ENCODE assay signal across 22 cellular contexts in the genomic region with DNA sequence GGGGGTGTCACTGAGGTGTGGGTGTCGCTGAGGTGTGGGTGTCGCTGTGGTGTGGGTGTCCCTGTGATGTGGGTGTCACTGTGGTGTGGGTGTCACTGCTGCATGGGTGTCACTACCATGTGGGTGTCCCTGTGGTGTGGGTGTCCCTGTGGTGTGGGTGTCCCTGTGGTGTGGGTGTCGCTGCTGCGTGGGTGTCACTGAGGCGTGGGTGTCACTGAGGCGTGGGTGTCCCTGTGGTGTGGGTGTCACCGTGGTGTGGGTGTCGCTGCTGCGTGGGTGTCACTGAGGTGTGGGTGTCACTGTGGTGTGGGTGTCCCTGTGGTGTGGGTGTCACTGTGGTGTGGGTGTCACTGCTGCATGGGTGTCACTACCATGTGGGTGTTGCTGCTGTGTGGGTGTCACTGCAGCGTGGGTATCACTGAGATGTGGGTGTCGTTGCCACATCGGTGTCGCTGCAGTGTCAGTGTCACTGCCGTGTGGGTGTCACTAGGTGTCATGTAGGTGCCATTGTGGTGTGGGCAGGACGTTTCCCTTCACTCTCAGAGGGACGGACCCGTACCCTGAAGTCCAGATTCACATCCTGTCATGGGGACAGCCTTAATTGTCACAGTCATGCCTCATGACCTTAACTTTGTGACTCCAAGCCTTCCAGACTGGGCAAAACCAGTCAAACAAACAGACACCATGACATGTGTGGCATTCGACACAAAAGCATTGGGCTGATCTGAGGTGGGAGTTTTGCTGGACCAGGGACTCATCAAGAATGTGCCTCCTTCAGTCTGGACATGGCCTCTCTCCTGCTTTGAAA. TPM values are rescaled to one million over a fixed set of nuclear protein-coding genes. Genes with fewer than 3 reads are reported as not detected.
A peak's percentile ranks its signal among the peaks of the same experiment; 100 is the strongest.
DNase-seq lines count a peak whose midpoint lies in the region; ATAC-seq and TF ChIP-seq lines count a peak whose summit lies in the region.
"Had no signal": no experiment of that assay in that cellular context is flagged by ENCODE, and none has a peak within 500 bp of the region (broad histone marks: within the 10 kb centered on the region; RNA-seq: fewer than 3 reads in every experiment).

No MANE protein-coding gene starts in this region.

- no peak overlapping the region for H3K27ac ChIP-seq in prostate gland
- H3K27ac ChIP-seq: C4-2B, ovary, Peyer's patch, right lobe of liver, SJSA1 had no signal

- no peak overlapping the region for H3K4me3 Mint-ChIP-seq in activated naive CD4-positive, alpha-beta T cell treated with anti-CD3 and anti-CD28 coated beads, Interleukin-2, amount 50 U/mL, for 24 hours
- H3K4me3 Mint-ChIP-seq in T-helper 17 cell (peak overlapping the region; percentile 39), mesothelial cell of epicardium (no peak overlapping the region)
- H3K4me3 Mint-ChIP-seq in stimulated activated naive CD8-positive, alpha-beta T cell treated with anti-CD3 and anti-CD28 coated beads, Interleukin-15, Interleukin-2, amounts not matched to agents 100 ng/mL and 50 ng/mL, for 24 hours, result peak overlapping the region; percentile 43
- H3K4me3 Mint-ChIP-seq: H9 had no signal

- DNase-seq in activated naive CD4-positive, alpha-beta T cell (lab: John Stamatoyannopoulos, UW), result no peak
- DNase-seq in T-helper 17 cell (no peak), iPS-NIHi7 (ENCODE audit: extremely low spot score) (peak; percentile 1), prostate gland (ENCODE audit: low spot score) (no peak), NAMALWA (ENCODE audit: low spot score) (no peak), mesothelial cell of epicardium (ENCODE audit: low spot score in 2 of 2, unreplicated experiment in 2 of 2) (no peak)
- DNase-seq: activated CD4-positive, alpha-beta T cell treated with anti-CD3 and anti-CD28 coated beads for 48 hours; DMS 273 treated with DMSO at 0.1 percent for 48 hours; H9; kidney glomerular epithelial cell; NCI-H1436 treated with DMSO at 0.1 percent for 48 hours; NCI-H524; ovary; Peyer's patch; right lobe of liver; substantia nigra; T-helper 1 cell had no signal

- peaks cover 15% of the 10 kb centered on the region for H3K4me1 Mint-ChIP-seq in activated naive CD4-positive, alpha-beta T cell treated with anti-CD3 and anti-CD28 coated beads, Interleukin-2, amount 50 U/mL, for 24 hours
- H3K4me1 Mint-ChIP-seq in T-helper 17 cell (peaks cover 4% of the 10 kb centered on the region), mesothelial cell of epicardium (peaks cover 5% of the 10 kb centered on the region)
- H3K4me1 Mint-ChIP-seq in stimulated activated naive CD8-positive, alpha-beta T cell treated with anti-CD3 and anti-CD28 coated beads, Interleukin-15, Interleukin-2, amounts not matched to agents 100 ng/mL and 50 ng/mL, for 24 hours (ENCODE audit: low read depth), result peaks cover 18% of the 10 kb centered on the region

- H3K4me3 ChIP-seq in prostate gland, result no peak overlapping the region
- H3K4me3 ChIP-seq: ovary, Peyer's patch, right lobe of liver, SJSA1 had no signal

- no peak for ATAC-seq in T-helper 17 cell

- TF ChIP-seq POLR2A in prostate gland (IDR thresholded peaks at IDR 0.05), result no peak

- WGBS in prostate gland, result 74% methylated on average over 18 of the region's 18 CpGs

- no peaks in the 10 kb centered on the region for H3K4me1 ChIP-seq in prostate gland (replicated peaks)
- H3K4me1 ChIP-seq: right lobe of liver, SJSA1 had no signal

- no peaks in the 10 kb centered on the region for H3K36me3 Mint-ChIP-seq in activated naive CD4-positive, alpha-beta T cell treated with anti-CD3 and anti-CD28 coated beads, Interleukin-2, amount 50 U/mL, for 24 hours
- H3K36me3 Mint-ChIP-seq in T-helper 17 cell (ENCODE audit: low read depth), result peaks cover 2% of the 10 kb centered on the region
- peaks cover 4% of the 10 kb centered on the region for H3K36me3 Mint-ChIP-seq in stimulated activated naive CD8-positive, alpha-beta T cell treated with anti-CD3 and anti-CD28 coated beads, Interleukin-15, Interleukin-2, amounts not matched to agents 100 ng/mL and 50 ng/mL, for 24 hours (ENCODE audit: low read depth)
- H3K36me3 Mint-ChIP-seq in mesothelial cell of epicardium, result no peaks in the 10 kb centered on the region

- peak overlapping the region; percentile 70 for H3K27ac Mint-ChIP-seq in activated naive CD4-positive, alpha-beta T cell treated with anti-CD3 and anti-CD28 coated beads, Interleukin-2, amount 50 U/mL, for 24 hours
- H3K27ac Mint-ChIP-seq in T-helper 17 cell (no peak overlapping the region), mesothelial cell of epicardium (no peak overlapping the region)
- peak overlapping the region; percentile 93 for H3K27ac Mint-ChIP-seq in stimulated activated naive CD8-positive, alpha-beta T cell treated with anti-CD3 and anti-CD28 coated beads, Interleukin-15, Interleukin-2, amounts not matched to agents 100 ng/mL and 50 ng/mL, for 24 hours
- H3K27ac Mint-ChIP-seq: H9 had no signal

- H3K9me3 ChIP-seq in T-helper 17 cell (ENCODE audit: control insufficient read depth, low read length, poor library complexity, severe bottlenecking), result no peaks in the 10 kb centered on the region
- H3K9me3 ChIP-seq in prostate gland, result no peaks in the 10 kb centered on the region
- H3K9me3 ChIP-seq: ovary, Peyer's patch, right lobe of liver, SJSA1 had no signal

- no peaks in the 10 kb centered on the region for H3K27me3 ChIP-seq in prostate gland (replicated peaks; ENCODE audit: insufficient read depth)
- H3K27me3 ChIP-seq: ovary, Peyer's patch, right lobe of liver, SJSA1 had no signal

- no peaks in the 10 kb centered on the region for H3K9me3 Mint-ChIP-seq in activated naive CD4-positive, alpha-beta T cell treated with anti-CD3 and anti-CD28 coated beads, Interleukin-2, amount 50 U/mL, for 24 hours
- no peaks in the 10 kb centered on the region for H3K9me3 Mint-ChIP-seq in stimulated activated naive CD8-positive, alpha-beta T cell treated with anti-CD3 and anti-CD28 coated beads, Interleukin-15, Interleukin-2, amounts not matched to agents 100 ng/mL and 50 ng/mL, for 24 hours
- peaks cover 7% of the 10 kb centered on the region for H3K9me3 Mint-ChIP-seq in mesothelial cell of epicardium
- H3K9me3 Mint-ChIP-seq: activated naive CD4-positive, alpha-beta T cell treated with anti-CD3 and anti-CD28 coated beads, Interleukin-2, amount 50 U/mL, for 72 hours; H9 had no signal

- no peak for TF ChIP-seq CTCF in prostate gland (IDR thresholded peaks at IDR 0.05)
- no peak for TF ChIP-seq CTCF in mesothelial cell of epicardium (IDR thresholded peaks at IDR 0.05; ENCODE audit: unreplicated experiment)

- H3K36me3 ChIP-seq in prostate gland, result no peaks in the 10 kb centered on the region
- H3K36me3 ChIP-seq: ovary, Peyer's patch, right lobe of liver, SJSA1 had no signal

- peaks cover 5% of the 10 kb centered on the region for H3K27me3 Mint-ChIP-seq in activated naive CD4-positive, alpha-beta T cell treated with anti-CD3 and anti-CD28 coated beads, Interleukin-2, amount 50 U/mL, for 24 hours
- H3K27me3 Mint-ChIP-seq in T-helper 17 cell, result peaks cover 21% of the 10 kb centered on the region
- peaks cover 27% of the 10 kb centered on the region for H3K27me3 Mint-ChIP-seq in stimulated activated naive CD8-positive, alpha-beta T cell treated with anti-CD3 and anti-CD28 coated beads, Interleukin-15, Interleukin-2, amounts not matched to agents 100 ng/mL and 50 ng/mL, for 24 hours
- H3K27me3 Mint-ChIP-seq in mesothelial cell of epicardium (ENCODE audit: low read depth), result peaks cover 13% of the 10 kb centered on the region

- intact Hi-C loops in prostate gland (cut with DNase I), result no loop called here

RNA-seq across cellular contexts. Expression of a gene that starts 12.7 kb away (rescaled TPM):
- 1 to 10 TPM; 2.2 to 3.8 TPM for total RNA-seq in T-helper 17 cell
- total RNA-seq in prostate gland, result 100 to 1,000 TPM; 116 to 432 TPM
- total RNA-seq in mesothelial cell of epicardium, result 67.4 to 74.1 TPM (median 71.5 TPM) in 3 replicates

Comparison
In these comparisons a context has a peak if more than half of its experiments do, and no peak if none do; other contexts are left out.
1. H3K27ac Mint-ChIP-seq: peak in activated naive CD4-positive, alpha-beta T cell treated with anti-CD3 and anti-CD28 coated beads, Interleukin-2, amount 50 U/mL, for 24 hours (single experiment) and stimulated activated naive CD8-positive, alpha-beta T cell treated with anti-CD3 and anti-CD28 coated beads, Interleukin-15, Interleukin-2, amounts not matched to agents 100 ng/mL and 50 ng/mL, for 24 hours (single experiment); none in T-helper 17 cell (single experiment) and mesothelial cell of epicardium (single experiment).
2. H3K4me3 Mint-ChIP-seq: peak in T-helper 17 cell (single experiment) and stimulated activated naive CD8-positive, alpha-beta T cell treated with anti-CD3 and anti-CD28 coated beads, Interleukin-15, Interleukin-2, amounts not matched to agents 100 ng/mL and 50 ng/mL, for 24 hours (single experiment); none in activated naive CD4-positive, alpha-beta T cell treated with anti-CD3 and anti-CD28 coated beads, Interleukin-2, amount 50 U/mL, for 24 hours (single experiment) and mesothelial cell of epicardium (single experiment).
3. RNA of a gene that starts 12.7 kb away (total RNA-seq): 116 to 432 TPM in prostate gland and 67.4 to 74.1 TPM in mesothelial cell of epicardium; 2.2 to 3.8 TPM in T-helper 17 cell; every median in the first group is over 10 times any median in the second.